In the genomic region with DNA sequence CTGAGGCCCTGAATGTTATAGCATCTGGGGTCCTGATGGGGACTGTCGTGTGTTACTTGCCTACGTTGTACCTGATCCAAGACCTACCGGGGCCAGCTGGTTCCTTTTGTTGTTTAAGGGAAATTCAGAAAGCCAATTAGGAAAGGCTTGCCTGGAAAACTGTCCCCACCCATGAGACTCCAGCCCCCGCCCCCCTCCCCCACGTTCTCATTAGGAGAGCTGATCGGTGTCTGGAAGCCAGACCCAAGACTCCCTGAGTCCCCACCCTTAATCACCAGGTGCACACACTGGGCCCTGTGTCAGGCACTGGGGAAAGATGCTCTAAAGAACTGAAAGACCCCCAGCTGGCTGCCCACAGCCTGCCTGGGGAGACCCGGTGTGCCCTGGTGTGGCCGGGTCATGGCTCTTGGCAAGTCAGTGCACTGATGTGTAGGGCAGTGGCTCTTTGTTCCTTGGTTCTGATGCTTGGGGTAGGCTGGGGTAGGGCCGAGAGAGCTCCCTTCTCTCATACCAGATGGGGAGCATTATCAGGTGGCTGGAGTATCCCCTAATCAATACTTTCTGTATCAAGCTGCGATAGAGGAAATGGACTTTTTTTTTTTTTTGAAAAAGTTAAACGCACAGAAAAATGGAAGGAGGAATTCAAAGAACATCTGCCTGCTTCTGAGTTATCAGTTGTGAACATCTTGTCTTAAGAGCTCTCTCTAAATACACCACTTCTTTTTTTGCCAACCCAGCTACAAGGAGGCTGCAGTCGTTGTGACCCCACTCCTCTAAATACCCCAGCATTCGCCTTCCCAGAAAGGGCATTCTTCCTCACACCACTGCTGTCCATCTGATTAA, we compare ENCODE assay signal across 19 cellular contexts. TPM values are rescaled to one million over a fixed set of nuclear protein-coding genes. Genes with fewer than 3 reads are reported as not detected.
A peak's percentile ranks its signal among the peaks of the same experiment; 100 is the strongest.
DNase-seq lines count a peak whose midpoint lies in the region; ATAC-seq and TF ChIP-seq lines count a peak whose summit lies in the region.
"Had no signal": no experiment of that assay in that cellular context is flagged by ENCODE, and none has a peak within 500 bp of the region (broad histone marks: within the 10 kb centered on the region; RNA-seq: fewer than 3 reads in every experiment).

No MANE protein-coding gene starts in this region.

- peak overlapping the region; percentile 71 for H3K27ac Mint-ChIP-seq in activated CD8-positive, alpha-beta T cell treated with anti-CD3 and anti-CD28 coated beads, Interleukin-2, amount 10 ng/mL, durations not matched to agents 7 days and 5 days
- no peak overlapping the region for H3K27ac Mint-ChIP-seq in activated CD8-positive, alpha-beta T cell treated with anti-CD3 and anti-CD28 coated beads for 36 hours
- H3K27ac Mint-ChIP-seq in brain, result peak overlapping the region in 3 of 5 experiments; percentile 47 to 60 (median 57)
- H3K27ac Mint-ChIP-seq: activated CD4-positive, alpha-beta T cell treated with anti-CD3 and anti-CD28 coated beads, Interleukin-2, amount 10 ng/mL, durations not matched to agents 24 days and 14 days; activated T-helper 1 cell treated with anti-CD3 and anti-CD28 coated beads, Interleukin-12 subunit alpha, Interleukin-12 subunit beta, Interleukin-2, Interleukin-4 antibody, amounts not matched to agents 30 ng/mL and 10 ng/mL and 1 ng/mL, durations not matched to agents 14 hours and 24 hours and 36 hours; stimulated activated naive CD8-positive, alpha-beta T cell treated with anti-CD3 and anti-CD28 coated beads, Interleukin-15, Interleukin-2, amounts not matched to agents 100 ng/mL and 50 ng/mL, for 24 hours had no signal

- H3K4me3 ChIP-seq in muscle layer of duodenum (ENCODE audit: low read depth in 1 of 2, low read length in 2 of 2), result no peak overlapping the region
- no peak overlapping the region for H3K4me3 ChIP-seq in upper lobe of right lung
- H3K4me3 ChIP-seq: right lobe of liver had no signal

- H3K27ac ChIP-seq in muscle layer of duodenum (ENCODE audit: low read length), result peak overlapping the region; percentile 7
- H3K27ac ChIP-seq in upper lobe of right lung, result peak overlapping the region; percentile 45
- H3K27ac ChIP-seq: right lobe of liver had no signal

- no peaks in the 10 kb centered on the region for H3K36me3 Mint-ChIP-seq in activated CD8-positive, alpha-beta T cell treated with anti-CD3 and anti-CD28 coated beads, Interleukin-2, amount 10 ng/mL, durations not matched to agents 7 days and 5 days (ENCODE audit: low read depth)
- no peaks in the 10 kb centered on the region for H3K36me3 Mint-ChIP-seq in activated CD8-positive, alpha-beta T cell treated with anti-CD3 and anti-CD28 coated beads for 36 hours (ENCODE audit: low read depth)
- H3K36me3 Mint-ChIP-seq in brain, result no peaks in the 10 kb centered on the region

- peaks cover 6 to 71% of the 10 kb centered on the region in 2 donors for H3K4me1 ChIP-seq in muscle layer of duodenum (ENCODE audit: control insufficient read depth in 1 of 2, insufficient read depth in 2 of 2, low read length in 2 of 2)
- peaks cover 52% of the 10 kb centered on the region for H3K4me1 ChIP-seq in upper lobe of right lung
- H3K4me1 ChIP-seq: right lobe of liver had no signal

- H3K27me3 Mint-ChIP-seq in activated CD8-positive, alpha-beta T cell treated with anti-CD3 and anti-CD28 coated beads, Interleukin-2, amount 10 ng/mL, durations not matched to agents 7 days and 5 days (ENCODE audit: low read depth), result peaks cover 19% of the 10 kb centered on the region
- peaks cover 2% of the 10 kb centered on the region for H3K27me3 Mint-ChIP-seq in activated CD8-positive, alpha-beta T cell treated with anti-CD3 and anti-CD28 coated beads for 36 hours
- H3K27me3 Mint-ChIP-seq in brain, result peaks cover under 1% of the 10 kb centered on the region
- H3K27me3 Mint-ChIP-seq: stimulated activated naive CD8-positive, alpha-beta T cell treated with anti-CD3 and anti-CD28 coated beads, Interleukin-15, Interleukin-2, amounts not matched to agents 100 ng/mL and 50 ng/mL, for 24 hours had no signal

- no peaks in the 10 kb centered on the region for H3K9me3 Mint-ChIP-seq in activated CD8-positive, alpha-beta T cell treated with anti-CD3 and anti-CD28 coated beads, Interleukin-2, amount 10 ng/mL, durations not matched to agents 7 days and 5 days (ENCODE audit: insufficient read depth)
- no peaks in the 10 kb centered on the region for H3K9me3 Mint-ChIP-seq in activated CD8-positive, alpha-beta T cell treated with anti-CD3 and anti-CD28 coated beads for 36 hours
- peaks cover 0 to under 1% (median 0%) of the 10 kb centered on the region in 5 experiments for H3K9me3 Mint-ChIP-seq in brain
- H3K9me3 Mint-ChIP-seq: activated CD4-positive, alpha-beta T cell treated with anti-CD3 and anti-CD28 coated beads, Interleukin-2, amount 10 ng/mL, durations not matched to agents 24 days and 14 days; activated T-helper 1 cell treated with anti-CD3 and anti-CD28 coated beads, Interleukin-12 subunit alpha, Interleukin-12 subunit beta, Interleukin-2, Interleukin-4 antibody, amounts not matched to agents 30 ng/mL and 10 ng/mL and 1 ng/mL, durations not matched to agents 14 hours and 24 hours and 36 hours; stimulated activated naive CD8-positive, alpha-beta T cell treated with anti-CD3 and anti-CD28 coated beads, Interleukin-15, Interleukin-2, amounts not matched to agents 100 ng/mL and 50 ng/mL, for 24 hours had no signal

- no peak overlapping the region for H3K4me3 Mint-ChIP-seq in activated CD8-positive, alpha-beta T cell treated with anti-CD3 and anti-CD28 coated beads, Interleukin-2, amount 10 ng/mL, durations not matched to agents 7 days and 5 days
- no peak overlapping the region for H3K4me3 Mint-ChIP-seq in activated CD8-positive, alpha-beta T cell treated with anti-CD3 and anti-CD28 coated beads for 36 hours
- no peak overlapping the region for H3K4me3 Mint-ChIP-seq in brain
- H3K4me3 Mint-ChIP-seq: activated CD4-positive, alpha-beta T cell treated with anti-CD3 and anti-CD28 coated beads, Interleukin-2, amount 10 ng/mL, durations not matched to agents 24 days and 14 days; activated T-helper 1 cell treated with anti-CD3 and anti-CD28 coated beads, Interleukin-12 subunit alpha, Interleukin-12 subunit beta, Interleukin-2, Interleukin-4 antibody, amounts not matched to agents 30 ng/mL and 10 ng/mL and 1 ng/mL, durations not matched to agents 14 hours and 24 hours and 36 hours; stimulated activated naive CD8-positive, alpha-beta T cell treated with anti-CD3 and anti-CD28 coated beads, Interleukin-15, Interleukin-2, amounts not matched to agents 100 ng/mL and 50 ng/mL, for 24 hours had no signal

- no peak for ATAC-seq in activated CD8-positive, alpha-beta T cell treated with anti-CD3 and anti-CD28 coated beads, Interleukin-2, amount 10 ng/mL, durations not matched to agents 7 days and 5 days
- ATAC-seq in activated CD8-positive, alpha-beta T cell treated with anti-CD3 and anti-CD28 coated beads for 36 hours, result no peak
- ATAC-seq in upper lobe of right lung (no peak), HG02852 (IDR thresholded peaks at IDR 0.05; ENCODE audit: unreplicated experiment) (no peak)
- ATAC-seq: right lobe of liver had no signal

- POLR2A ChIA-PET in activated CD8-positive, alpha-beta T cell treated with anti-CD3 and anti-CD28 coated beads, Interleukin-2, amount 10 ng/mL, durations not matched to agents 7 days and 5 days (lab: Charles Lee), result interaction anchor here (0.9 kb wide), 1 partner anchor 17 kb away, joined by 4 read pairs; no protein-coding TSS in a partner anchor
- POLR2A ChIA-PET in activated CD8-positive, alpha-beta T cell treated with anti-CD3 and anti-CD28 coated beads for 36 hours (lab: Charles Lee), result no interaction called here

- TF ChIP-seq CTCF in activated CD8-positive, alpha-beta T cell treated with anti-CD3 and anti-CD28 coated beads for 36 hours (IDR thresholded peaks at IDR 0.05), result no peak
- TF ChIP-seq CTCF in brain (conservative IDR thresholded peaks at IDR 0.05) (no peak), upper lobe of right lung (IDR thresholded peaks at IDR 0.05) (no peak)

- H3K4me1 Mint-ChIP-seq in activated CD8-positive, alpha-beta T cell treated with anti-CD3 and anti-CD28 coated beads, Interleukin-2, amount 10 ng/mL, durations not matched to agents 7 days and 5 days (ENCODE audit: low read depth), result peaks cover 53% of the 10 kb centered on the region
- H3K4me1 Mint-ChIP-seq in activated CD8-positive, alpha-beta T cell treated with anti-CD3 and anti-CD28 coated beads for 36 hours (ENCODE audit: low read depth), result peaks cover 6% of the 10 kb centered on the region
- peaks cover 45% of the 10 kb centered on the region for H3K4me1 Mint-ChIP-seq in brain

- H3K27me3 ChIP-seq in muscle layer of duodenum (ENCODE audit: low read depth, low read length), result no peaks in the 10 kb centered on the region
- H3K27me3 ChIP-seq in upper lobe of right lung, result no peaks in the 10 kb centered on the region
- H3K27me3 ChIP-seq: right lobe of liver had no signal

- DNase-seq in activated CD8-positive, alpha-beta T cell treated with anti-CD3 and anti-CD28 coated beads, Interleukin-2, amount 10 ng/mL, durations not matched to agents 7 days and 5 days, result no peak
- no peak for DNase-seq in activated CD8-positive, alpha-beta T cell treated with anti-CD3 and anti-CD28 coated beads for 36 hours
- DNase-seq in upper lobe of right lung (no peak), NCI-H2196 treated with DMSO at 0.1 percent for 48 hours (lab: John Stamatoyannopoulos, UW; ENCODE audit: unreplicated experiment) (no peak), HuH-7.5 (ENCODE audit: low spot score) (no peak)
- DNase-seq: activated CD4-positive, alpha-beta T cell treated with anti-CD3 and anti-CD28 coated beads, Interleukin-2, amount 10 ng/mL, durations not matched to agents 24 days and 14 days; effector memory CD4-positive, alpha-beta T cell; foreskin melanocyte; MV-4-11; NCI-H2227 treated with DMSO at 0.1 percent for 48 hours; right lobe of liver had no signal

- H3K36me3 ChIP-seq in muscle layer of duodenum (ENCODE audit: control insufficient read depth in 1 of 2, insufficient read depth in 2 of 2, low read length in 2 of 2) (no peaks in the 10 kb centered on the region), upper lobe of right lung (no peaks in the 10 kb centered on the region)
- H3K36me3 ChIP-seq: right lobe of liver had no signal

- H3K9me3 ChIP-seq in muscle layer of duodenum (ENCODE audit: control insufficient read depth in 1 of 2, low read length in 2 of 2) (no peaks in the 10 kb centered on the region), upper lobe of right lung (no peaks in the 10 kb centered on the region)
- H3K9me3 ChIP-seq: right lobe of liver had no signal

- intact Hi-C loops in activated CD8-positive, alpha-beta T cell treated with anti-CD3 and anti-CD28 coated beads for 36 hours (cut with micrococcal nuclease), result no loop called here
- intact Hi-C loops in upper lobe of right lung (cut with DNase I), result no loop called here

- CTCF ChIA-PET in activated CD8-positive, alpha-beta T cell treated with anti-CD3 and anti-CD28 coated beads, Interleukin-2, amount 10 ng/mL, durations not matched to agents 7 days and 5 days (lab: Charles Lee), result no interaction called here
- CTCF ChIA-PET in activated CD8-positive, alpha-beta T cell treated with anti-CD3 and anti-CD28 coated beads for 36 hours (lab: Charles Lee), result interaction anchor here (3.2 kb wide), 1 partner anchor 19 kb away, joined by 11 read pairs; no protein-coding TSS in a partner anchor

RNA-seq across cellular contexts. Expression of a gene that starts 16.9 kb away (rescaled TPM):
- 1 to 10 TPM; 3.8 to 4.7 TPM for total RNA-seq in activated CD8-positive, alpha-beta T cell treated with anti-CD3 and anti-CD28 coated beads, Interleukin-2, amount 10 ng/mL, durations not matched to agents 7 days and 5 days
- total RNA-seq in activated CD8-positive, alpha-beta T cell treated with anti-CD3 and anti-CD28 coated beads for 36 hours, result 1 to 10 TPM in 1 of 2 experiments, under 1 TPM in 1; 0.58 to 1.2 TPM
- polyA plus RNA-seq in brain (ENCODE audit: insufficient read depth, low read depth, low replicate concordance), result 38.4 TPM
- 47.3 TPM for total RNA-seq in upper lobe of right lung

RNA-seq across cellular contexts. Expression of a gene that starts 51.4 kb away (rescaled TPM):
- total RNA-seq in activated CD8-positive, alpha-beta T cell treated with anti-CD3 and anti-CD28 coated beads, Interleukin-2, amount 10 ng/mL, durations not matched to agents 7 days and 5 days, result not detected
- total RNA-seq in activated CD8-positive, alpha-beta T cell treated with anti-CD3 and anti-CD28 coated beads for 36 hours, result not detected
- polyA plus RNA-seq in brain (ENCODE audit: insufficient read depth, low read depth, low replicate concordance), result 1.0 TPM
- total RNA-seq in upper lobe of right lung, result 0.90 TPM
- total RNA-seq: activated CD4-positive, alpha-beta T cell treated with anti-CD3 and anti-CD28 coated beads, Interleukin-2, amount 10 ng/mL, durations not matched to agents 24 days and 14 days; activated T-helper 1 cell treated with anti-CD3 and anti-CD28 coated beads, Interleukin-12 subunit alpha, Interleukin-12 subunit beta, Interleukin-2, Interleukin-4 antibody, amounts not matched to agents 30 ng/mL and 10 ng/mL and 1 ng/mL, durations not matched to agents 14 hours and 24 hours and 36 hours; HT1080; OCI-LY7; T-helper 1 cell treated with Interleukin-12 subunit alpha and Interleukin-12 subunit beta and Interleukin-4 antibody, amounts not matched to agents 30 ng/mL and 1 ng/mL, for 36 hours had no signal
